In the genomic region with DNA sequence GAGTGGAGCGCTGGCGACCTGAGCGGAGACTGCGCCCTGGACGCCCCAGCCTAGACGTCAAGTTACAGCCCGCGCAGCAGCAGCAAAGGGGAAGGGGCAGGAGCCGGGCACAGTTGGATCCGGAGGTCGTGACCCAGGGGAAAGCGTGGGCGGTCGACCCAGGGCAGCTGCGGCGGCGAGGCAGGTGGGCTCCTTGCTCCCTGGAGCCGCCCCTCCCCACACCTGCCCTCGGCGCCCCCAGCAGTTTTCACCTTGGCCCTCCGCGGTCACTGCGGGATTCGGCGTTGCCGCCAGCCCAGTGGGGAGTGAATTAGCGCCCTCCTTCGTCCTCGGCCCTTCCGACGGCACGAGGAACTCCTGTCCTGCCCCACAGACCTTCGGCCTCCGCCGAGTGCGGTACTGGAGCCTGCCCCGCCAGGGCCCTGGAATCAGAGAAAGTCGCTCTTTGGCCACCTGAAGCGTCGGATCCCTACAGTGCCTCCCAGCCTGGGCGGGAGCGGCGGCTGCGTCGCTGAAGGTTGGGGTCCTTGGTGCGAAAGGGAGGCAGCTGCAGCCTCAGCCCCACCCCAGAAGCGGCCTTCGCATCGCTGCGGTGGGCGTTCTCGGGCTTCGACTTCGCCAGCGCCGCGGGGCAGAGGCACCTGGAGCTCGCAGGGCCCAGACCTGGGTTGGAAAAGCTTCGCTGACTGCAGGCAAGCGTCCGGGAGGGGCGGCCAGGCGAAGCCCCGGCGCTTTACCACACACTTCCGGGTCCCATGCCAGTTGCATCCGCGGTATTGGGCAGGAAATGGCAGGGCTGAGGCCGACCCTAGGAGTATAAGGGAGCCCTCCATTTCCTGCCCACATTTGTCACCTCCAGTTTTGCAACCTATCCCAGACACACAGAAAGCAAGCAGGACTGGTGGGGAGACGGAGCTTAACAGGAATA, we compare ENCODE assay signal across 8 cellular contexts. TPM values are rescaled to one million over a fixed set of nuclear protein-coding genes. Genes with fewer than 3 reads are reported as not detected.
DNase-seq lines count a peak whose midpoint lies in the region; ATAC-seq and TF ChIP-seq lines count a peak whose summit lies in the region.
"Had no signal": no experiment of that assay in that cellular context is flagged by ENCODE, and none has a peak within 500 bp of the region (broad histone marks: within the 10 kb centered on the region; RNA-seq: fewer than 3 reads in every experiment).

No MANE protein-coding gene starts in this region.

- peak overlapping the region in 1 of 4 donors; percentile 62 for H3K27ac ChIP-seq in Peyer's patch
- H3K27ac ChIP-seq: VCaP had no signal

- TF ChIP-seq CTCF in Peyer's patch (IDR thresholded peaks at IDR 0.05): no peak
- TF ChIP-seq CTCF in kidney epithelial cell (IDR thresholded peaks at IDR 0.05; ENCODE audit: insufficient read depth, low read length, poor library complexity, severe bottlenecking): no peak

- TF ChIP-seq POLR2A in Peyer's patch (IDR thresholded peaks at IDR 0.05): no peak

- no peaks in the 10 kb centered on the region for H3K27me3 ChIP-seq in Peyer's patch
- peaks cover 47% of the 10 kb centered on the region for H3K27me3 ChIP-seq in kidney epithelial cell (ENCODE audit: control insufficient read depth, insufficient read depth, low read length)

- H3K9me3 ChIP-seq in Peyer's patch: no peaks in the 10 kb centered on the region

- H3K36me3 ChIP-seq in Peyer's patch: no peaks in the 10 kb centered on the region
- no peaks in the 10 kb centered on the region for H3K36me3 ChIP-seq in kidney epithelial cell (ENCODE audit: control insufficient read depth, insufficient read depth, low read length)

- ATAC-seq in GM21423 (IDR thresholded peaks at IDR 0.05; ENCODE audit: unreplicated experiment): peak; percentile 73

- peak; percentile 63 to 89 (median 83) for DNase-seq in Peyer's patch
- DNase-seq in amniotic epithelial cell (ENCODE audit: low read depth): peak; percentile 14
- DNase-seq in kidney epithelial cell (ENCODE audit: low read depth): no peak
- DNase-seq in stimulated activated CD8-positive, alpha-beta memory T cell treated with anti-CD3 and anti-CD28 coated beads, Interleukin-12 subunit alpha, Interleukin-12 subunit beta, amount 100 ng/mL, for 1 hour (ENCODE audit: low read depth): peak; percentile 33
- no peak for DNase-seq in cortex of kidney (lab: John Stamatoyannopoulos, UW)
- no peak for DNase-seq in ureter (ENCODE audit: low spot score)

- peaks cover 0 to 29% (median 12%) of the 10 kb centered on the region in 4 donors for H3K4me1 ChIP-seq in Peyer's patch

- H3K4me3 ChIP-seq in Peyer's patch (peak overlapping the region; percentile 43 to 59 (median 51)), kidney epithelial cell (ENCODE audit: low read depth, low read length) (peak overlapping the region; percentile 16)

RNA-seq across cellular contexts. Expression of a gene that starts 4.2 kb away (rescaled TPM):
- 1 to 10 TPM in 1 of 4 donors, not detected in 3; 1.4 TPM for total RNA-seq in Peyer's patch
- 0.67 and 0.75 TPM in 2 replicates for total RNA-seq in kidney epithelial cell
- 1.2 TPM for total RNA-seq in ureter

RNA-seq across cellular contexts. Expression of a gene that starts 19.7 kb away (rescaled TPM):
- total RNA-seq in Peyer's patch: 10 to 100 TPM in 3 of 4 donors, 1 to 10 TPM in 1; 6.3 to 15.3 (median 13.2) TPM
- total RNA-seq in kidney epithelial cell: 24.5 and 30.0 TPM in 2 replicates
- 27.1 TPM for total RNA-seq in ureter

RNA-seq across cellular contexts. Expression of a gene that starts 20.1 kb away (rescaled TPM):
- total RNA-seq in Peyer's patch (100 to 1,000 TPM in 3 of 4 donors, 10 to 100 TPM in 1; 88.3 to 143 (median 129) TPM), kidney epithelial cell (60.5 and 76.7 TPM in 2 replicates), ureter (74.6 TPM)

Comparison
In these comparisons a context has a peak if more than half of its experiments do, and no peak if none do; other contexts are left out.
1. DNase-seq: peak in Peyer's patch (3 of 3), amniotic epithelial cell (single experiment) and stimulated activated CD8-positive, alpha-beta memory T cell treated with anti-CD3 and anti-CD28 coated beads, Interleukin-12 subunit alpha, Interleukin-12 subunit beta, amount 100 ng/mL, for 1 hour (single experiment); none in kidney epithelial cell (single experiment), cortex of kidney (single experiment) and ureter (single experiment).